Comparison of ENCODE assay signal across 8 cellular contexts in genomic region chr4:169272265-169272886, GRCh38. TPM values are rescaled to one million over a fixed set of nuclear protein-coding genes. Genes with fewer than 3 reads are reported as not detected.
DNase-seq lines count a peak whose midpoint lies in the region; ATAC-seq and TF ChIP-seq lines count a peak whose summit lies in the region.

No MANE protein-coding gene starts in this region.

- no peak for TF ChIP-seq RAD21 in SK-N-SH (IDR thresholded peaks at IDR 0.05; ENCODE audit: low read length)

- TF ChIP-seq CTCF in SK-N-SH (IDR thresholded peaks at IDR 0.05) (no peak), body of pancreas (IDR thresholded peaks at IDR 0.05) (no peak)

- intact Hi-C loops in body of pancreas (cut with DNase I), result no loop called here

- H3K4me3 ChIP-seq in SK-N-SH (ENCODE audit: low read depth in 2 of 2, low read length in 1 of 2), result peak overlapping the region in 1 of 2 experiments; percentile 85; a peak in 2 of 4 replicates
- H3K4me3 ChIP-seq in body of pancreas, result no peak overlapping the region

- no peaks in the 10 kb centered on the region for H3K9me2 ChIP-seq in SK-N-SH

- H3K4me1 Mint-ChIP-seq in immature natural killer cell, result peaks cover 7 to 16% of the 10 kb centered on the region in 2 donors

- H3K36me3 ChIP-seq in SK-N-SH (replicated peaks in 1 of 2; ENCODE audit: control insufficient read depth in 1 of 2, insufficient read depth in 2 of 2, low read length in 1 of 2), result peaks cover 11 to 12% of the 10 kb centered on the region in 2 experiments
- H3K36me3 ChIP-seq in body of pancreas (replicated peaks in 1 of 2; ENCODE audit: insufficient read depth in 1 of 2, low read depth in 2 of 2), result no peaks in the 10 kb centered on the region

- TF ChIP-seq EP300 in SK-N-SH (IDR thresholded peaks at IDR 0.05; ENCODE audit: borderline replicate concordance in 1 of 2, low read depth in 1 of 2, low read length in 1 of 2), result peak in 1 of 2 experiments; percentile 84; a peak in 1 of 4 replicates

- TF ChIP-seq POLR2A in body of pancreas (IDR thresholded peaks at IDR 0.05), result no peak

- H3K27ac ChIP-seq in SK-N-SH (ENCODE audit: low read depth in 2 of 2, low read length in 1 of 2) (peak overlapping the region; percentile 58 to 94; a peak in 3 of 4 replicates), body of pancreas (peak overlapping the region in 1 of 4 donors; percentile 90)

- H4K20me1 ChIP-seq in SK-N-SH (ENCODE audit: insufficient read depth), result peaks cover 12% of the 10 kb centered on the region

- H3K4me2 ChIP-seq in SK-N-SH, result peak overlapping the region; percentile 92; the same call in 1 of the 2 replicates

- peaks cover 41% of the 10 kb centered on the region for H3F3A ChIP-seq in SK-N-SH (replicated peaks; ENCODE audit: insufficient read depth)

- H3K4me1 ChIP-seq in SK-N-SH (ENCODE audit: control insufficient read depth in 1 of 2, insufficient read depth in 2 of 2, low read depth in 1 of 2, low read length in 1 of 2) (peaks cover 6 to 9% of the 10 kb centered on the region in 2 experiments; a peak in 3 of 4 replicates), body of pancreas (peaks cover 39% of the 10 kb centered on the region)

- H3K27ac Mint-ChIP-seq in immature natural killer cell, result no peak overlapping the region

- peak overlapping the region; percentile 62 to 72 (median 68) for H3K4me3 Mint-ChIP-seq in immature natural killer cell

- H2AFZ ChIP-seq in SK-N-SH (ENCODE audit: low read depth), result no peak overlapping the region

- H3K9me3 Mint-ChIP-seq in immature natural killer cell, result no peaks in the 10 kb centered on the region

- H3K79me2 ChIP-seq in SK-N-SH (ENCODE audit: insufficient read depth), result peaks cover 40% of the 10 kb centered on the region

- no peaks in the 10 kb centered on the region for H3K36me3 Mint-ChIP-seq in immature natural killer cell

- H3K27me3 ChIP-seq in SK-N-SH (ENCODE audit: insufficient read depth), result no peaks in the 10 kb centered on the region
- H3K27me3 ChIP-seq in body of pancreas, result no peaks in the 10 kb centered on the region

- ATAC-seq in GM21390 (IDR thresholded peaks at IDR 0.05; ENCODE audit: unreplicated experiment) (peak; percentile 22), HG03354 (IDR thresholded peaks at IDR 0.05; ENCODE audit: poor library complexity, severe bottlenecking, unreplicated experiment) (no peak), body of pancreas (no peak)

- POLR2A ChIA-PET in SK-N-SH (lab: Yijun Ruan, JAX), result no interaction called here

- CTCF ChIA-PET in SK-N-SH (lab: Yijun Ruan, JAX), result no interaction called here

- H3K9ac ChIP-seq in SK-N-SH, result peak overlapping the region; percentile 99; the same call in 1 of the 2 replicates

- H3K27me3 Mint-ChIP-seq in immature natural killer cell (ENCODE audit: low read depth in 3 of 3), result peaks cover 7 to 22% (median 16%) of the 10 kb centered on the region in 3 donors

- 34% methylated on average over 3 of the region's 3 CpGs for WGBS in SK-N-SH (ENCODE audit: low lambda C conversion rate)
- 53 to 57% methylated on average over 3 of the region's 3 CpGs for WGBS in body of pancreas, 2 donors

- DNase-seq in AG20443 (ENCODE audit: low spot score), result peak; percentile 52
- no peak for DNase-seq in SK-N-SH
- DNase-seq in immature natural killer cell, result no peak
- no peak for DNase-seq in body of pancreas
- no peak for DNase-seq in activated gamma-delta T cell treated with Interleukin-2 at 50 U/mL for 16 hours
- no peak for DNase-seq in NCI-H748 treated with DMSO at 0.1 percent for 48 hours (lab: John Stamatoyannopoulos, UW)

- H3K9me3 ChIP-seq in SK-N-SH (no peaks in the 10 kb centered on the region), body of pancreas (no peaks in the 10 kb centered on the region)

TF ChIP-seq in SK-N-SH, 30 proteins besides CTCF, POLR2A, EP300 and RAD21:
- TF ChIP-seq, protein P1, sequence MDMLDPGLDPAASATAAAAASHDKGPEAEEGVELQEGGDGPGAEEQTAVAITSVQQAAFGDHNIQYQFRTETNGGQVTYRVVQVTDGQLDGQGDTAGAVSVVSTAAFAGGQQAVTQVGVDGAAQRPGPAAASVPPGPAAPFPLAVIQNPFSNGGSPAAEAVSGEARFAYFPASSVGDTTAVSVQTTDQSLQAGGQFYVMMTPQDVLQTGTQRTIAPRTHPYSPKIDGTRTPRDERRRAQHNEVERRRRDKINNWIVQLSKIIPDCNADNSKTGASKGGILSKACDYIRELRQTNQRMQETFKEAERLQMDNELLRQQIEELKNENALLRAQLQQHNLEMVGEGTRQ (IDR thresholded peaks at IDR 0.05; ENCODE audit: borderline replicate concordance, low read depth, low read length), result no peak
- TF ChIP-seq RCOR1 (IDR thresholded peaks at IDR 0.05; ENCODE audit: low read length) (no peak), TAF1 (IDR thresholded peaks at IDR 0.05; ENCODE audit: borderline replicate concordance, low read depth, low read length) (no peak), NFIC (IDR thresholded peaks at IDR 0.05; ENCODE audit: borderline replicate concordance) (peak; percentile 27; the same call in 1 of the 2 replicates), EZH2phosphoT487 (IDR thresholded peaks at IDR 0.05; ENCODE audit: borderline replicate concordance, low read depth) (no peak), MEF2A (IDR thresholded peaks at IDR 0.05; ENCODE audit: borderline replicate concordance, low read depth) (peak; percentile 49; the same call in 1 of the 2 replicates), FOSL2 (IDR thresholded peaks at IDR 0.05; ENCODE audit: borderline replicate concordance, low read depth) (peak; percentile 63), RXRA (IDR thresholded peaks at IDR 0.05; ENCODE audit: borderline replicate concordance, low read depth) (no peak), GABPA (IDR thresholded peaks at IDR 0.05; ENCODE audit: low read depth) (no peak), ELF1 (IDR thresholded peaks at IDR 0.05) (no peak), SIN3A (IDR thresholded peaks at IDR 0.05; ENCODE audit: borderline replicate concordance, low read depth, low read length) (no peak), TCF12 (IDR thresholded peaks at IDR 0.05) (peak; percentile 87), FOXJ3 (CRISPR knock-in tag; IDR thresholded peaks at IDR 0.05) (no peak), JUND (IDR thresholded peaks at IDR 0.05) (peak; percentile 54), TEAD4 (IDR thresholded peaks at IDR 0.05; ENCODE audit: borderline replicate concordance, insufficient read depth) (peak; percentile 68; the same call in 1 of the 2 replicates), MXI1 (IDR thresholded peaks at IDR 0.05; ENCODE audit: low read depth, low read length) (no peak), GATA2 (CRISPR knock-in tag; IDR thresholded peaks at IDR 0.05) (no peak), REST (IDR thresholded peaks at IDR 0.05; ENCODE audit: low read depth, low read length) (no peak), NRF1 (IDR thresholded peaks at IDR 0.05; ENCODE audit: low read depth, low read length) (no peak), YY1 (IDR thresholded peaks at IDR 0.05; ENCODE audit: low read depth) (peak; percentile 44; the same call in 1 of the 2 replicates)
- TF ChIP-seq, protein P2, sequence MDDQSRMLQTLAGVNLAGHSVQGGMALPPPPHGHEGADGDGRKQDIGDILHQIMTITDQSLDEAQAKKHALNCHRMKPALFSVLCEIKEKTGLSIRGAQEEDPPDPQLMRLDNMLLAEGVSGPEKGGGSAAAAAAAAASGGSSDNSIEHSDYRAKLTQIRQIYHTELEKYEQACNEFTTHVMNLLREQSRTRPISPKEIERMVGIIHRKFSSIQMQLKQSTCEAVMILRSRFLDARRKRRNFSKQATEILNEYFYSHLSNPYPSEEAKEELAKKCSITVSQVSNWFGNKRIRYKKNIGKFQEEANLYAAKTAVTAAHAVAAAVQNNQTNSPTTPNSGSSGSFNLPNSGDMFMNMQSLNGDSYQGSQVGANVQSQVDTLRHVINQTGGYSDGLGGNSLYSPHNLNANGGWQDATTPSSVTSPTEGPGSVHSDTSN (IDR thresholded peaks at IDR 0.05), result peak; percentile 86
- TF ChIP-seq, protein P3, sequence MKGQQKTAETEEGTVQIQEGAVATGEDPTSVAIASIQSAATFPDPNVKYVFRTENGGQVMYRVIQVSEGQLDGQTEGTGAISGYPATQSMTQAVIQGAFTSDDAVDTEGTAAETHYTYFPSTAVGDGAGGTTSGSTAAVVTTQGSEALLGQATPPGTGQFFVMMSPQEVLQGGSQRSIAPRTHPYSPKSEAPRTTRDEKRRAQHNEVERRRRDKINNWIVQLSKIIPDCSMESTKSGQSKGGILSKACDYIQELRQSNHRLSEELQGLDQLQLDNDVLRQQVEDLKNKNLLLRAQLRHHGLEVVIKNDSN (IDR thresholded peaks at IDR 0.05; ENCODE audit: borderline replicate concordance, low read depth), result no peak

RNA-seq across cellular contexts. Expression of gene SH3RF1, which starts 1.6 kb away (rescaled TPM):
- polyA plus RNA-seq in SK-N-SH (2012; rRNA removed) (22.0 and 22.1 TPM in 2 replicates), immature natural killer cell (1 to 10 TPM in 1 of 3 donors, under 1 TPM in 1, not detected in 1; 0.22 to 1.1 TPM)
- polyA plus RNA-seq in SK-N-SH (2012; cell fraction: cytosol; rRNA removed), result 14.8 and 18.6 TPM in 2 replicates
- 16.6 and 24.4 TPM in 2 replicates for polyA plus RNA-seq in SK-N-SH (2012; cell fraction: nucleus; rRNA removed)
- total RNA-seq in body of pancreas, result 10 to 100 TPM; 17.1 to 17.4 TPM

Comparison
In these comparisons a context has a peak if more than half of its experiments do, and no peak if none do; other contexts are left out.
1. RNA of gene SH3RF1, which starts 1.6 kb away (polyA plus RNA-seq): 14.8 to 24.4 TPM in SK-N-SH; 0.22 to 1.1 TPM in immature natural killer cell; every median in the first group is over 4 times any median in the second.